ENCODE assay signal across 8 cellular contexts in the genomic region with DNA sequence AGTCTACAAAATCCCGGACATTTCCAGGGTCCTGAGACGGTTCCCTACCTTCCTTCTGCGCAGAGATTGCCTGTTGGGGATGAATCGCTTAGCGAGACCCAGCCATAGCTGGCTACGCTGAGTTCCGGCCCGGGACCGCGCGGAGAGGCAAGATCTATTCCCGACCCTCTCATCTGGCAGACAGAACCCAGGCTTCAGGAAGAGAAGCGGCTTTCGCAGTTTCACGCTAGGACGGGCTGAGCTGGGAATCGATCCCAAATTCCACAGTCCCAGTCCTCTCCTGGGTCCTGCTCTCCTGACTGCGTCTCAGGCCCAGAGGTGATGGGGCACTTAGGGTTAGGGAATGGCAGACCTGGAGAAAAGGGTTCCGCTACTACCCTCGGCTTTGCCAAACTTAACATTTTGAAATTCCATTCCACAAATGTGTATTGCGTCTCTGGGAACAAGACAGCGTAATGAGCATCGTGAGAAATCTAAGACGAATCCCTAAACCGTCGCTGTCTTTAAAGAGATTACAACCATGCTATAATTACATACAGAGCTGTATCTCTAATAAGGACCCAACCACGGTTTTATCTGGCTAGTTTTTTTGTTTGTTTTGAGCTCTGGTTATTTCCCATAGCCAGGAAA. TPM values are rescaled to one million over a fixed set of nuclear protein-coding genes. Genes with fewer than 3 reads are reported as not detected.
DNase-seq lines count a peak whose midpoint lies in the region; ATAC-seq and TF ChIP-seq lines count a peak whose summit lies in the region.

No MANE protein-coding gene starts in this region.

- H4K91ac ChIP-seq in neuronal stem cell (ENCODE audit: low read depth, low read length, poor library complexity) = no peak overlapping the region

- H3K27ac ChIP-seq in foreskin keratinocyte (peak overlapping the region; percentile 0), neuronal stem cell (replicated peaks; ENCODE audit: low read length) (no peak overlapping the region)

- H3K27me3 ChIP-seq in foreskin keratinocyte (no peaks in the 10 kb centered on the region), neuronal stem cell (ENCODE audit: control insufficient read depth in 3 of 3, insufficient read depth in 3 of 3, low read depth in 1 of 3, low read length in 3 of 3) (no peaks in the 10 kb centered on the region)

- no peak overlapping the region for H2BK120ac ChIP-seq in neuronal stem cell (ENCODE audit: low read depth, low read length)

- H3K4me3 ChIP-seq in WI38 (ENCODE audit: low read depth, low read length) = peak overlapping the region; percentile 91
- H3K4me3 ChIP-seq in neuronal stem cell (ENCODE audit: low read length in 2 of 2) = peak overlapping the region; percentile 53 to 74

- peaks cover 15 to 36% of the 10 kb centered on the region in 2 donors for H3K36me3 ChIP-seq in neuronal stem cell (replicated peaks in 1 of 2; ENCODE audit: control insufficient read depth in 2 of 2, insufficient read depth in 2 of 2, low read length in 2 of 2)

- peak overlapping the region; percentile 92 for H2AFZ ChIP-seq in neuronal stem cell (ENCODE audit: low read length)

- in situ Hi-C loops in GM13976 (cut with MboI; ENCODE audit: low sequenced_read_pairs, unreplicated experiment) = no loop called here

- H3K14ac ChIP-seq in neuronal stem cell (ENCODE audit: low read length) = no peak overlapping the region

- H3K9ac ChIP-seq in neuronal stem cell (ENCODE audit: low read depth, low read length, poor library complexity) = no peak overlapping the region

- H2BK15ac ChIP-seq in neuronal stem cell (ENCODE audit: low read length) = no peak overlapping the region

- no peak overlapping the region for H3K18ac ChIP-seq in neuronal stem cell (ENCODE audit: low read length)

- TF ChIP-seq CTCF in WI38 (IDR thresholded peaks at IDR 0.05; ENCODE audit: low read depth, low read length) (no peak), foreskin keratinocyte (conservative IDR thresholded peaks at IDR 0.05) (no peak), GM13976 (IDR thresholded peaks at IDR 0.05; ENCODE audit: borderline replicate concordance, control extremely low read depth, extremely low read depth, insufficient read depth, missing control alignments) (no peak)

- peaks cover 6% of the 10 kb centered on the region for H3K79me1 ChIP-seq in neuronal stem cell (ENCODE audit: low read depth, low read length)

- H3K4me2 ChIP-seq in neuronal stem cell (ENCODE audit: insufficient read depth, low read length, poor library complexity, severe bottlenecking) = peak overlapping the region; percentile 60

- peak; percentile 32 for ATAC-seq in foreskin keratinocyte
- no peak for ATAC-seq in GM21447 (IDR thresholded peaks at IDR 0.05; ENCODE audit: unreplicated experiment)

- no peak overlapping the region for H3K23ac ChIP-seq in neuronal stem cell (ENCODE audit: low read depth, low read length, poor library complexity)

- H2BK5ac ChIP-seq in neuronal stem cell (ENCODE audit: low read length) = peak overlapping the region; percentile 15

- H2AK5ac ChIP-seq in neuronal stem cell (ENCODE audit: low read depth, low read length) = peak overlapping the region; percentile 47

- H3K9me3 ChIP-seq in neuronal stem cell (replicated peaks in 1 of 2; ENCODE audit: control insufficient read depth in 2 of 2, insufficient read depth in 1 of 2, low read depth in 1 of 2, low read length in 2 of 2) = no peaks in the 10 kb centered on the region

- H3K4me1 ChIP-seq in foreskin keratinocyte (peaks cover 12% of the 10 kb centered on the region), neuronal stem cell (ENCODE audit: control insufficient read depth in 2 of 2, insufficient read depth in 1 of 2, low read depth in 1 of 2, low read length in 2 of 2) (peaks cover 5 to 10% of the 10 kb centered on the region in 2 donors)

- no CpG with 5 or more reads among the region's 27 CpGs for WGBS in neuronal stem cell (ENCODE audit: extremely low coverage in 2 of 2, insufficient read length in 2 of 2, insufficient replicate concordance in 1 of 2), 2 donors

- no peak overlapping the region for H4K8ac ChIP-seq in neuronal stem cell (ENCODE audit: low read depth, low read length)

- DNase-seq in EL (peak; percentile 45), foreskin keratinocyte (peak in 1 of 2 donors; percentile 36), neuronal stem cell (ENCODE audit: low spot score) (no peak), GM13976 (ENCODE audit: low spot score) (no peak), DMS79 treated with DMSO at 0.1 percent for 48 hours (lab: John Stamatoyannopoulos, UW) (no peak), kidney tubule cell (ENCODE audit: low spot score) (no peak)

- no peak overlapping the region for H3K4ac ChIP-seq in neuronal stem cell (ENCODE audit: low read length)

- H2BK12ac ChIP-seq in neuronal stem cell (ENCODE audit: low read length) = no peak overlapping the region

RNA-seq across cellular contexts. Expression of a gene that starts 2.8 kb away (rescaled TPM):
- total RNA-seq in foreskin keratinocyte = 10.8 and 10.9 TPM in 2 replicates
- polyA plus RNA-seq in foreskin keratinocyte = 2.8 and 3.2 TPM in 2 replicates
- 12.5 TPM for polyA plus RNA-seq in neuronal stem cell (2013, experiment 1 of 2)
- 12.7 TPM for polyA plus RNA-seq in neuronal stem cell (2013, experiment 2 of 2)

RNA-seq across cellular contexts. Expression of a gene that starts 10.8 kb away (rescaled TPM):
- 69.2 and 70.2 TPM in 2 replicates for total RNA-seq in foreskin keratinocyte
- polyA plus RNA-seq in foreskin keratinocyte = 28.2 and 33.7 TPM in 2 replicates
- polyA plus RNA-seq in neuronal stem cell (2013, experiment 1 of 2) = 61.9 TPM
- 63.0 TPM for polyA plus RNA-seq in neuronal stem cell (2013, experiment 2 of 2)
